In the genomic region with DNA sequence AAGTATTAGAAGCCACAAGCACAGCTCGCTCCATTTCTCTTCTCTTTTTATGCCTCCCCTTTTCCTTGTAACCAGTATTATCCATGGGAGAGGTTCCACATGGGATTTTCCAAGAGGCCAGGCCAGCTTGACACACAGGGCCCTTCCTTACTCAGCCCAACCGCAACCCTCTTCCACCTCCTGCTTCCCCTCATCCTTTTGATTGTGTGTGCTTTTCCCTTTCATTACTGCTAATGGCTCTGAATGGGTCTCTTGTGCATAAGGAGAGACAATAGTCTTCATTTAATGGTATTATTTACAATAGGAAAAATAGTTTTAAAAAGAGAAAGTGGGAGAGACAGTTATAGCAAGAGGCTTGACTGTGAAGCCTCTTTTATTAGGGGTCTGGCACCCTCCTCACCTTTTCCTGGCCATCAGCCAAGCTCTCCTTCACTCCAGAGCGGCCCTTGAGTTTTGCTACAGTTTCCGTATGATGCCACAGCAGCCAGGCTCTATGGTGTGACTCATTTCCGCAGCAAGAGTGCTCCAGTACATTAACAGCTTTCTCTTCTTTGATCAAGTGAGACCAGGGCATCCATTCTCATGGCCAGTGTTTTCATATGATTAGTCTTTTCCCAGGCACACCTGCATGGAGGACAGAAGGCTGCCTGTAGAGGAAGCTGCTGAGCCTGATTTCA, we compare ENCODE assay signal across 10 cellular contexts.
DNase-seq lines count a peak whose midpoint lies in the region; ATAC-seq and TF ChIP-seq lines count a peak whose summit lies in the region.
"Had no signal": no experiment of that assay in that cellular context is flagged by ENCODE, and none has a peak within 500 bp of the region (broad histone marks: within the 10 kb centered on the region; RNA-seq: fewer than 3 reads in every experiment).

No MANE protein-coding gene starts in this region.

- no peaks in the 10 kb centered on the region for H3K9me3 ChIP-seq in RWPE2 (ENCODE audit: severe bottlenecking)
- H3K9me3 ChIP-seq: BLaER1 had no signal

- peaks cover 6% of the 10 kb centered on the region; the same call in 1 of the 2 replicates for H3K9me3 Mint-ChIP-seq in HFFc6
- H3K9me3 Mint-ChIP-seq: natural killer cell treated with Interleukin-12 subunit alpha and Interleukin-12 subunit beta and Interleukin-15 and Interleukin-18, amount 100 ng/mL, for 72 hours had no signal

- H3K4me3 Mint-ChIP-seq in HFFc6: no peak overlapping the region
- H3K4me3 Mint-ChIP-seq: natural killer cell treated with Interleukin-12 subunit alpha and Interleukin-12 subunit beta and Interleukin-15 and Interleukin-18, amount 100 ng/mL, for 72 hours had no signal

- H3K4me3 ChIP-seq in RWPE2 (ENCODE audit: severe bottlenecking): no peak overlapping the region
- H3K4me3 ChIP-seq: BLaER1 had no signal

- no peaks in the 10 kb centered on the region for H3K27me3 Mint-ChIP-seq in HFFc6 (ENCODE audit: insufficient read depth)
- H3K27me3 Mint-ChIP-seq: natural killer cell treated with Interleukin-12 subunit alpha and Interleukin-12 subunit beta and Interleukin-15 and Interleukin-18, amount 100 ng/mL, for 72 hours had no signal

- DNase-seq in DMS153 (lab: John Stamatoyannopoulos, UW) (peak; percentile 100), HT1080 (ENCODE audit: low read depth) (peak; percentile 92), RWPE2 (ENCODE audit: low spot score) (no peak), HFFc6 (no peak), left ventricle myocardium superior (no peak), ecto neural progenitor cell (ENCODE audit: low spot score) (no peak)

- intact Hi-C loops in left ventricle myocardium superior (cut with micrococcal nuclease): no loop called here

- no peaks in the 10 kb centered on the region for H3K4me1 Mint-ChIP-seq in HFFc6 (ENCODE audit: low read depth)

- no peaks in the 10 kb centered on the region for H3K36me3 Mint-ChIP-seq in HFFc6 (ENCODE audit: low read depth)
- H3K36me3 Mint-ChIP-seq: natural killer cell treated with Interleukin-12 subunit alpha and Interleukin-12 subunit beta and Interleukin-15 and Interleukin-18, amount 100 ng/mL, for 72 hours had no signal

- no peak overlapping the region for H3K27ac ChIP-seq in RWPE2 (ENCODE audit: poor library complexity, severe bottlenecking)
- H3K27ac ChIP-seq: BLaER1 had no signal

- no peaks in the 10 kb centered on the region for H3K36me3 ChIP-seq in RWPE2 (ENCODE audit: low read depth)
- H3K36me3 ChIP-seq: BLaER1 had no signal

- H3K27me3 ChIP-seq in RWPE2 (ENCODE audit: insufficient read depth, poor library complexity, severe bottlenecking): no peaks in the 10 kb centered on the region
- H3K27me3 ChIP-seq: BLaER1 had no signal

- H3K27ac Mint-ChIP-seq in HFFc6: no peak overlapping the region
- H3K27ac Mint-ChIP-seq: natural killer cell treated with Interleukin-12 subunit alpha and Interleukin-12 subunit beta and Interleukin-15 and Interleukin-18, amount 100 ng/mL, for 72 hours had no signal

- ATAC-seq in GM21526 (IDR thresholded peaks at IDR 0.05; ENCODE audit: low FRiP score, unreplicated experiment) (peak; percentile 54), RWPE2 (ENCODE audit: low read depth) (peak; percentile 55; the same call in 2 of the 3 replicates), GM21515 (IDR thresholded peaks at IDR 0.05; ENCODE audit: unreplicated experiment) (no peak), left ventricle myocardium superior (no peak)
- ATAC-seq: natural killer cell treated with Interleukin-12 subunit alpha and Interleukin-12 subunit beta and Interleukin-15 and Interleukin-18, amount 100 ng/mL, for 72 hours had no signal

- H3K4me1 ChIP-seq in RWPE2 (ENCODE audit: insufficient read depth, poor library complexity, severe bottlenecking): no peaks in the 10 kb centered on the region
- H3K4me1 ChIP-seq: BLaER1 had no signal

- TF ChIP-seq CTCF in RWPE2 (IDR thresholded peaks at IDR 0.05; ENCODE audit: poor library complexity, severe bottlenecking) (no peak), HFFc6 (IDR thresholded peaks at IDR 0.05) (no peak)

Comparison
In these comparisons a context has a peak if more than half of its experiments do, and no peak if none do; other contexts are left out.
1. DNase-seq: peak in DMS153 (single experiment) and HT1080 (single experiment); none in RWPE2 (single experiment), HFFc6 (single experiment), left ventricle myocardium superior (single experiment) and ecto neural progenitor cell (single experiment).
2. ATAC-seq: peak in GM21526 (single experiment) and RWPE2 (single experiment); none in GM21515 (single experiment) and left ventricle myocardium superior (single experiment).